8 cellular contexts compared by ENCODE assay signal in genomic region chr1:102970496-102971078, GRCh38.
A peak's percentile ranks its signal among the peaks of the same experiment; 100 is the strongest.
DNase-seq lines count a peak whose midpoint lies in the region; ATAC-seq, FAIRE-seq and TF ChIP-seq lines count a peak whose summit lies in the region.

No MANE protein-coding gene starts in this region.

- H3K36me3 ChIP-seq in HEK293 (ENCODE audit: control insufficient read depth in 2 of 2, insufficient read depth in 1 of 2, low read length in 2 of 2) (no peaks in the 10 kb centered on the region), iPS DF 6.9 (ENCODE audit: control insufficient read depth, insufficient read depth, low read length) (no peaks in the 10 kb centered on the region), ovary (no peaks in the 10 kb centered on the region)

- H3K27ac ChIP-seq in HEK293 (ENCODE audit: extremely low read depth, low read depth, low read length) (no peak overlapping the region), iPS DF 6.9 (ENCODE audit: low read length) (no peak overlapping the region), ovary (no peak overlapping the region)

- H3K4me1 ChIP-seq in HEK293 (ENCODE audit: control insufficient read depth, insufficient read depth, low read length): no peaks in the 10 kb centered on the region
- no peaks in the 10 kb centered on the region for H3K4me1 ChIP-seq in iPS DF 6.9 (ENCODE audit: control insufficient read depth, insufficient read depth, low read length)
- H3K4me1 ChIP-seq in ovary (ENCODE audit: insufficient read depth): no peaks in the 10 kb centered on the region

- POLR2A ChIA-PET in HEK293 (lab: Yijun Ruan, JAX): no interaction called here

- no peak for TF ChIP-seq EP300 in ovary (IDR thresholded peaks at IDR 0.05)

- peak; percentile 68 for FAIRE-seq in TTC549 (lab: Jason Lieb, UNC)

- TF ChIP-seq CTCF in HEK293 (tag by site-specific recombination; IDR thresholded peaks at IDR 0.05) (no peak), ovary (IDR thresholded peaks at IDR 0.05) (no peak)

- DNase-seq in GM04503 (ENCODE audit: low read depth) (peak; percentile 5), NCI-H1417 treated with DMSO at 0.1 percent for 48 hours (lab: John Stamatoyannopoulos, UW) (peak; percentile 13), iPS DF 6.9 (ENCODE audit: low read depth, low spot score) (peak; percentile 31), ovary (no peak)
- DNase-seq in effector CD4-positive, alpha-beta T cell: no peak

- ATAC-seq in GM21526 (IDR thresholded peaks at IDR 0.05; ENCODE audit: low FRiP score, unreplicated experiment): no peak

- no peak for TF ChIP-seq POLR2A in ovary (IDR thresholded peaks at IDR 0.05)

- H3K4me3 ChIP-seq in HEK293 (ENCODE audit: low read depth, low read length) (no peak overlapping the region), iPS DF 6.9 (ENCODE audit: low read length) (no peak overlapping the region), ovary (no peak overlapping the region)

- CTCF ChIA-PET in HEK293 (lab: Yijun Ruan, JAX): interaction anchor here (0.7 to 1.8 kb wide), 13 partner anchors 8 to 1856 kb away, joined by 3 to 7 read pairs (median 3); no protein-coding TSS in a partner anchor

- intact Hi-C loops in ovary (cut with DNase I): no loop called here

- H3K9me3 ChIP-seq in HEK293 (ENCODE audit: control insufficient read depth, insufficient read depth, low read depth, low read length) (no peaks in the 10 kb centered on the region), iPS DF 6.9 (ENCODE audit: control insufficient read depth, insufficient read depth, low read length) (no peaks in the 10 kb centered on the region), ovary (no peaks in the 10 kb centered on the region)

- WGBS in iPS DF 6.9 (ENCODE audit: insufficient coverage, insufficient read length): no CpG with 5 or more reads among the region's 17 CpGs
- 64 to 72% (median 66%) methylated on average over 17 of the region's 17 CpGs for WGBS in ovary, 3 donors

- H3K27me3 ChIP-seq in iPS DF 6.9 (ENCODE audit: control insufficient read depth, insufficient read depth, low read length): no peaks in the 10 kb centered on the region
- H3K27me3 ChIP-seq in ovary: no peaks in the 10 kb centered on the region

TF ChIP-seq in HEK293, 187 proteins besides CTCF, POLR2A, EP300 and RAD21:
- TF ChIP-seq ZNF654 (tag by site-specific recombination; IDR thresholded peaks at IDR 0.05; ENCODE audit: low read depth) (peak; percentile 67), PBX3 (CRISPR knock-in tag; IDR thresholded peaks at IDR 0.05) (no peak), ZNF560 (tag by site-specific recombination; IDR thresholded peaks at IDR 0.05; ENCODE audit: borderline replicate concordance) (no peak), ZNF214 (tag by site-specific recombination; IDR thresholded peaks at IDR 0.05; ENCODE audit: borderline replicate concordance) (no peak), ZNF362 (tag by site-specific recombination; IDR thresholded peaks at IDR 0.05) (no peak), ZNF473 (tag by site-specific recombination; IDR thresholded peaks at IDR 0.05) (no peak), ZSCAN30 (tag by site-specific recombination; IDR thresholded peaks at IDR 0.05) (no peak), TRIM28 (IDR thresholded peaks at IDR 0.05; ENCODE audit: borderline replicate concordance, low read length) (no peak)

Comparison
In these comparisons a context has a peak if more than half of its experiments do, and no peak if none do; other contexts are left out.
1. DNase-seq: peak in GM04503 (single experiment), NCI-H1417 treated with DMSO at 0.1 percent for 48 hours (single experiment) and iPS DF 6.9 (single experiment); none in ovary (0 of 5) and effector CD4-positive, alpha-beta T cell (single experiment).